In genomic region chr6:53461682-53462081, GRCh38 we compare ENCODE assay signal across 10 cellular contexts.
A peak's percentile ranks its signal among the peaks of the same experiment; 100 is the strongest.
DNase-seq lines count a peak whose midpoint lies in the region; ATAC-seq and TF ChIP-seq lines count a peak whose summit lies in the region.
"Had no signal": no experiment of that assay in that cellular context is flagged by ENCODE, and none has a peak within 500 bp of the region (broad histone marks: within the 10 kb centered on the region; RNA-seq: fewer than 3 reads in every experiment).

No MANE protein-coding gene starts in this region.

- peaks cover 0 to 2% (median 0%) of the 10 kb centered on the region in 3 donors for H3K27me3 Mint-ChIP-seq in CD14-positive monocyte (ENCODE audit: low read depth in 3 of 3)
- H3K27me3 Mint-ChIP-seq in type B pancreatic cell: no peaks in the 10 kb centered on the region

- intact Hi-C loops in CD14-positive monocyte (cut with micrococcal nuclease): no loop called here
- intact Hi-C loops in PC-3 (cut with micrococcal nuclease): no loop called here

- H3K27ac ChIP-seq in PC-3 (ENCODE audit: low read length): no peak overlapping the region

- no peaks in the 10 kb centered on the region for H3K79me2 ChIP-seq in PC-3 (ENCODE audit: low read length)

- POLR2A ChIA-PET in PC-3 (lab: Charles Lee; ENCODE audit: unreplicated experiment): interaction anchor here (0.6 kb wide), 1 partner anchor 271 kb away, joined by 4 read pairs; no protein-coding TSS in a partner anchor

- H3K27me3 ChIP-seq in PC-3 (ENCODE audit: low read length): no peaks in the 10 kb centered on the region

- ATAC-seq in GM18909 (IDR thresholded peaks at IDR 0.05; ENCODE audit: poor library complexity, unreplicated experiment) (peak; percentile 24), HG03108 (IDR thresholded peaks at IDR 0.05; ENCODE audit: unreplicated experiment) (peak; percentile 25), PC-3 (peak; percentile 37; the same call in 1 of the 2 replicates), SK-N-SH treated with all-trans-retinoic acid at 6 μM for 48 hours (no peak), omental fat pad (ENCODE audit: low FRiP score) (no peak)

- no peak overlapping the region for H2AFZ ChIP-seq in PC-3 (ENCODE audit: low read length)

- no peak overlapping the region for H3K4me3 ChIP-seq in PC-3 (ENCODE audit: low read length)

- no peak overlapping the region for H3K9ac ChIP-seq in PC-3 (ENCODE audit: low read length)

- no peak for TF ChIP-seq CTCF in CD14-positive monocyte (IDR thresholded peaks at IDR 0.05)
- no peak for TF ChIP-seq CTCF in PC-3 (conservative IDR thresholded peaks at IDR 0.05; ENCODE audit: low read depth, low read length)
- TF ChIP-seq CTCF in type B pancreatic cell (conservative IDR thresholded peaks at IDR 0.05): no peak
- no peak for TF ChIP-seq CTCF in omental fat pad (IDR thresholded peaks at IDR 0.05)

- no peaks in the 10 kb centered on the region for H3K9me2 ChIP-seq in PC-3 (replicated peaks; ENCODE audit: low read length)

- H3K9me3 ChIP-seq in PC-3 (ENCODE audit: low read length): no peaks in the 10 kb centered on the region

- no peak for DNase-seq in CD14-positive monocyte (ENCODE audit: low spot score)
- DNase-seq in PC-3: no peak
- no peak for DNase-seq in type B pancreatic cell (ENCODE audit: extremely low spot score, unreplicated experiment)
- DNase-seq in SK-N-DZ (ENCODE audit: low spot score): no peak
- DNase-seq in omental fat pad (ENCODE audit: low spot score): no peak
- DNase-seq: H9, NCI-H2171 treated with DMSO at 0.1 percent for 48 hours had no signal

- H3K27ac Mint-ChIP-seq in CD14-positive monocyte (peak overlapping the region; percentile 96 to 100 (median 99)), type B pancreatic cell (no peak overlapping the region)
- H3K27ac Mint-ChIP-seq: H9 had no signal

- H3F3A ChIP-seq in PC-3 (ENCODE audit: low read length, unreplicated experiment): no peaks in the 10 kb centered on the region

- H3K36me3 ChIP-seq in PC-3 (ENCODE audit: low read depth, low read length): no peaks in the 10 kb centered on the region

- H3K4me3 Mint-ChIP-seq in CD14-positive monocyte (peak overlapping the region; percentile 62 to 82), type B pancreatic cell (no peak overlapping the region)
- H3K4me3 Mint-ChIP-seq: H9 had no signal

- H4K20me1 ChIP-seq in PC-3 (ENCODE audit: low read length): no peaks in the 10 kb centered on the region

- no TSS peak for BruUV-seq in PC-3 (replicated peaks; lab: Mats Ljungman, UMichigan)

- H3K4me1 ChIP-seq in PC-3 (ENCODE audit: insufficient read depth, low read length): peaks cover 22% of the 10 kb centered on the region

- H3K4me1 Mint-ChIP-seq in CD14-positive monocyte: peaks cover 88% of the 10 kb centered on the region
- H3K4me1 Mint-ChIP-seq in type B pancreatic cell (ENCODE audit: unreplicated experiment): peaks cover 9% of the 10 kb centered on the region

- H3K36me3 Mint-ChIP-seq in CD14-positive monocyte: peaks cover 0 to 4% of the 10 kb centered on the region in 2 donors
- H3K36me3 Mint-ChIP-seq in type B pancreatic cell: no peaks in the 10 kb centered on the region

- CTCF ChIA-PET in PC-3 (lab: Charles Lee): no interaction called here

- H3K4me2 ChIP-seq in PC-3 (ENCODE audit: low read length): no peak overlapping the region

- H3K9me3 Mint-ChIP-seq in CD14-positive monocyte: peaks cover 0 to 3% (median 0%) of the 10 kb centered on the region in 7 donors
- H3K9me3 Mint-ChIP-seq in type B pancreatic cell: no peaks in the 10 kb centered on the region
- H3K9me3 Mint-ChIP-seq: H9 had no signal

TF ChIP-seq in SK-N-SH treated with all-trans-retinoic acid at 6 μM for 48 hours, 23 proteins besides CTCF, POLR2A, EP300 and RAD21:
- no peak for TF ChIP-seq RARB (CRISPR knock-in tag; IDR thresholded peaks at IDR 0.05)
- no peak for TF ChIP-seq ARNTL (CRISPR knock-in tag; IDR thresholded peaks at IDR 0.05; ENCODE audit: borderline replicate concordance, low read depth)

Comparison
In these comparisons a context has a peak if more than half of its experiments do, and no peak if none do; other contexts are left out.
1. ATAC-seq: peak in GM18909 (single experiment), HG03108 (single experiment) and PC-3 (single experiment); none in SK-N-SH treated with all-trans-retinoic acid at 6 μM for 48 hours (single experiment) and omental fat pad (single experiment).